ENCODE assay signal across 8 cellular contexts in genomic region chr2:218671654-218672566, GRCh38. TPM values are rescaled to one million over a fixed set of nuclear protein-coding genes. Genes with fewer than 3 reads are reported as not detected.
A peak's percentile ranks its signal among the peaks of the same experiment; 100 is the strongest.
DNase-seq lines count a peak whose midpoint lies in the region; ATAC-seq and TF ChIP-seq lines count a peak whose summit lies in the region.

RNF25 (minus strand) TSS chr2:218672002; CDS start chr2:218671970, 32 bp downstream.
STK36 (plus strand) TSS chr2:218672086; CDS start chr2:218672830, 744 bp downstream.

- peaks cover 21% of the 10 kb centered on the region for H3K4me1 Mint-ChIP-seq in activated B cell treated with CpG ODN at 0.5 μM for 24 hours
- peaks cover 23 to 31% of the 10 kb centered on the region in 2 donors for H3K4me1 Mint-ChIP-seq in immature natural killer cell

- 0 to 1% (median 1%) methylated on average over 47 to 49 of the region's 49 CpGs for WGBS in spleen, 5 donors

- H3K27me3 ChIP-seq in spleen (replicated peaks in 1 of 7), result no peaks in the 10 kb centered on the region

- intact Hi-C loops in activated B cell treated with CpG ODN at 0.5 μM for 24 hours (cut with micrococcal nuclease) (loop anchor here (1.0 to 5.0 kb wide), 7 partner anchors 13 to 715 kb away; partner anchors contain the start of genes ARPC2, BCS1L, CNOT9 and DNPEP), spleen (cut with DNase I; ENCODE audit: low total_unique reads) (no loop called here)

- peak within 1 kb of the TSS; percentile 99 for H3K4me3 Mint-ChIP-seq in activated B cell treated with CpG ODN at 0.5 μM for 24 hours
- peak within 1 kb of the TSS; percentile 96 to 100 (median 97) for H3K4me3 Mint-ChIP-seq in immature natural killer cell

- peak; percentile 95 for ATAC-seq in GM18907 (IDR thresholded peaks at IDR 0.05; ENCODE audit: unreplicated experiment)
- peak; percentile 97 for ATAC-seq in HG03139 (IDR thresholded peaks at IDR 0.05; ENCODE audit: unreplicated experiment)
- peak; percentile 95 for ATAC-seq in activated B cell treated with CpG ODN at 0.5 μM for 24 hours (ENCODE audit: low read depth)

- no peaks in the 10 kb centered on the region for H3K9me3 ChIP-seq in spleen

- peak within 1 kb of the TSS; percentile 78 to 90 for H3K4me3 ChIP-seq in cardiac fibroblast (replicated peaks in 1 of 2; ENCODE audit: low read depth in 2 of 2, low read length in 2 of 2)
- peak within 1 kb of the TSS; percentile 59 to 94 (median 88) for H3K4me3 ChIP-seq in spleen

- H3K27ac ChIP-seq in spleen, result peak within 1 kb of the TSS; percentile 64 to 86 (median 78)

- DNase-seq in AG08395 (ENCODE audit: low spot score), result peak; percentile 98
- peak; percentile 70 for DNase-seq in NCI-H226
- DNase-seq in activated B cell treated with CpG ODN at 0.5 μM for 24 hours, result peak; percentile 66
- DNase-seq in cardiac fibroblast (ENCODE audit: low read depth in 2 of 2), result peak; percentile 93
- peak; percentile 77 to 82 (median 79) for DNase-seq in immature natural killer cell
- DNase-seq in spleen, result peak; percentile 95

- H3K27me3 Mint-ChIP-seq in activated B cell treated with CpG ODN at 0.5 μM for 24 hours (no peaks in the 10 kb centered on the region), immature natural killer cell (ENCODE audit: low read depth in 3 of 3) (peaks cover 0 to 4% (median 0%) of the 10 kb centered on the region in 3 donors)

- H3K9me3 Mint-ChIP-seq in activated B cell treated with CpG ODN at 0.5 μM for 24 hours (no peaks in the 10 kb centered on the region), immature natural killer cell (no peaks in the 10 kb centered on the region)

- peaks cover 0 to 42% (median 17%) of the 10 kb centered on the region in 6 donors for H3K36me3 ChIP-seq in spleen

- CTCF ChIA-PET in activated B cell treated with CpG ODN at 0.5 μM for 24 hours (lab: Charles Lee), result interaction anchor here (0.9 to 1.3 kb wide), 4 partner anchors 13 to 42 kb away, joined by 3 to 10 read pairs (median 3); partner anchors contain the start of genes BCS1L and ZNF142

- POLR2A ChIA-PET in activated B cell treated with CpG ODN at 0.5 μM for 24 hours (lab: Charles Lee), result interaction anchor here (0.5 to 3.1 kb wide), 9 partner anchors 12 to 716 kb away, joined by 3 to 61 read pairs (median 4); partner anchors contain the start of genes BCS1L, CNPPD1, DNPEP and TTLL4

- peaks cover 27% of the 10 kb centered on the region for H3K36me3 Mint-ChIP-seq in activated B cell treated with CpG ODN at 0.5 μM for 24 hours (ENCODE audit: low read depth)
- peaks cover 3 to 20% (median 10%) of the 10 kb centered on the region in 3 donors for H3K36me3 Mint-ChIP-seq in immature natural killer cell

- peaks cover 10 to 42% (median 22%) of the 10 kb centered on the region in 6 donors for H3K4me1 ChIP-seq in spleen

- TF ChIP-seq CTCF in activated B cell treated with CpG ODN at 0.5 μM for 24 hours (IDR thresholded peaks at IDR 0.05) (no peak), cardiac fibroblast (IDR thresholded peaks at IDR 0.05; ENCODE audit: low read depth, low read length) (no peak), spleen (IDR thresholded peaks at IDR 0.05 in 8 of 11, conservative IDR thresholded peaks at IDR 0.05 in 3 of 11) (no peak)

- TF ChIP-seq POLR2A in spleen (IDR thresholded peaks at IDR 0.05), result peak in 2 of 3 donors; percentile 10 to 39

- H3K27ac Mint-ChIP-seq in activated B cell treated with CpG ODN at 0.5 μM for 24 hours (peak within 1 kb of the TSS; percentile 97), immature natural killer cell (peak within 1 kb of the TSS; percentile 96 to 97 (median 97))

RNA-seq across cellular contexts. Expression of gene RNF25, which starts in this region (rescaled TPM):
- 29.7 and 35.1 TPM in 2 replicates for total RNA-seq in activated B cell treated with CpG ODN at 0.5 μM for 24 hours
- polyA plus RNA-seq in immature natural killer cell, result 10 to 100 TPM in 2 of 3 donors, 1 to 10 TPM in 1; 7.7 to 16.7 (median 16.3) TPM
- total RNA-seq in spleen, result 10 to 100 TPM; 15.9 to 25.9 (median 20.8) TPM
- polyA plus RNA-seq in spleen, result 10 to 100 TPM; 25.1 to 27.1 (median 26.3) TPM

RNA-seq across cellular contexts. Expression of gene STK36, which starts in this region (rescaled TPM):
- total RNA-seq in activated B cell treated with CpG ODN at 0.5 μM for 24 hours (24.2 and 29.2 TPM in 2 replicates), spleen (10 to 100 TPM; 18.7 to 46.8 (median 27.9) TPM)
- polyA plus RNA-seq in immature natural killer cell (1 to 10 TPM; 3.0 to 3.9 (median 3.9) TPM), spleen (10 to 100 TPM; 10.7 to 18.6 (median 16.8) TPM)

Comparison
In these comparisons a context has a peak if more than half of its experiments do, and no peak if none do; other contexts are left out.
1. Peak in every context shown above with its lines: DNase-seq, ATAC-seq, H3K4me3 ChIP-seq and H3K27ac ChIP-seq.